ENCODE assay signal across 2 cellular contexts in genomic region chr10:129964611-129965417, GRCh38.
TF ChIP-seq lines count a peak whose summit lies in the region.

No MANE protein-coding gene starts in this region.

TF ChIP-seq in H1, 55 proteins besides CTCF, POLR2A, EP300 and RAD21 (continued from another document):
- TF ChIP-seq TAF7 (optimal IDR thresholded peaks at IDR 0.05; ENCODE audit: borderline replicate concordance, low read depth, low read length) (no peak), CHD1 (IDR thresholded peaks at IDR 0.05; ENCODE audit: low read depth, low read length) (no peak), POLR2AphosphoS5 (IDR thresholded peaks at IDR 0.05; ENCODE audit: low read depth, low read length) (no peak), NRF1 (IDR thresholded peaks at IDR 0.05; ENCODE audit: low read depth, low read length) (no peak), RNF2 (IDR thresholded peaks at IDR 0.05; ENCODE audit: borderline replicate concordance, low read depth, low read length, missing control alignments, poor library complexity, severe bottlenecking) (peak; percentile 78), EZH2 (IDR thresholded peaks at IDR 0.05; ENCODE audit: low read depth, low read length, severe bottlenecking) (peak; percentile 99), SUZ12 (IDR thresholded peaks at IDR 0.05; ENCODE audit: low read length) (peak; percentile 99)
TF ChIP-seq in H1: peak in this region for 6.

TF ChIP-seq in neural cell, 6 proteins besides CTCF, POLR2A, EP300 and RAD21 (continued from another document):
- TF ChIP-seq REST (IDR thresholded peaks at IDR 0.05; ENCODE audit: borderline replicate concordance): no peak
